In genomic region chr2:101002562-101003277, GRCh38 we compare ENCODE assay signal across 8 cellular contexts. TPM values are rescaled to one million over a fixed set of nuclear protein-coding genes. Genes with fewer than 3 reads are reported as not detected.
DNase-seq lines count a peak whose midpoint lies in the region; ATAC-seq and TF ChIP-seq lines count a peak whose summit lies in the region.

No MANE protein-coding gene starts in this region.

- H3K4me2 ChIP-seq in fibroblast of lung (ENCODE audit: extremely low read depth, insufficient read depth, low read length) (peak overlapping the region; percentile 59), parathyroid adenoma (ENCODE audit: low read length) (peak overlapping the region; percentile 92)

- H4K20me1 ChIP-seq in fibroblast of lung (ENCODE audit: control insufficient read depth, extremely low read depth, insufficient read depth, low read length): no peaks in the 10 kb centered on the region

- H3K36me3 Mint-ChIP-seq in T-helper 17 cell (ENCODE audit: low read depth): peaks cover 19% of the 10 kb centered on the region

- H3K4me1 ChIP-seq in heart left ventricle (peaks cover 4 to 31% (median 17%) of the 10 kb centered on the region in 12 donors), fibroblast of lung (ENCODE audit: control insufficient read depth, extremely low read depth, insufficient read depth, low read length) (peaks cover 12% of the 10 kb centered on the region), parathyroid adenoma (peaks cover 5% of the 10 kb centered on the region)

- H3K4me3 ChIP-seq in heart left ventricle: peak overlapping the region; percentile 54 to 99 (median 78)
- H3K4me3 ChIP-seq in fibroblast of lung (replicated peaks in 1 of 4; ENCODE audit: control extremely low read depth in 1 of 4, insufficient read depth in 1 of 4, low read depth in 3 of 4, low read length in 4 of 4): peak overlapping the region; percentile 83 to 98 (median 92)
- H3K4me3 ChIP-seq in parathyroid adenoma (ENCODE audit: low read depth, low read length): peak overlapping the region; percentile 95

- H3K9ac ChIP-seq in fibroblast of lung (ENCODE audit: insufficient read depth, low read length) (peak overlapping the region; percentile 93), parathyroid adenoma (peak overlapping the region; percentile 46)

- H3K9me3 ChIP-seq in heart left ventricle (no peaks in the 10 kb centered on the region), T-helper 17 cell (ENCODE audit: control insufficient read depth, low read length, poor library complexity, severe bottlenecking) (no peaks in the 10 kb centered on the region), fibroblast of lung (ENCODE audit: control insufficient read depth, insufficient read depth, low read depth, low read length) (no peaks in the 10 kb centered on the region), parathyroid adenoma (ENCODE audit: control insufficient read depth, low read length) (no peaks in the 10 kb centered on the region)

- no peak overlapping the region for H2AFZ ChIP-seq in fibroblast of lung (ENCODE audit: low read length)
- H2AFZ ChIP-seq in parathyroid adenoma: peak overlapping the region; percentile 99

- H3K79me2 ChIP-seq in fibroblast of lung (ENCODE audit: control insufficient read depth, insufficient read depth, low read length): peaks cover 37% of the 10 kb centered on the region
- no peaks in the 10 kb centered on the region for H3K79me2 ChIP-seq in parathyroid adenoma

- peak overlapping the region; percentile 99 for H3K4me3 Mint-ChIP-seq in T-helper 17 cell

- no peaks in the 10 kb centered on the region for H3K27me3 Mint-ChIP-seq in T-helper 17 cell

- WGBS in heart left ventricle, 4 donors: 1 to 3% (median 2%) methylated on average over 26 of the region's 26 CpGs

- H3K27ac ChIP-seq in heart left ventricle (peak overlapping the region; percentile 65 to 94 (median 84)), fibroblast of lung (ENCODE audit: insufficient read depth, low read length) (peak overlapping the region; percentile 89), parathyroid adenoma (peak overlapping the region; percentile 77)

- DNase-seq in heart left ventricle (no peak), Right ventricle myocardium superior (no peak), T-helper 17 cell (no peak), fibroblast of lung (ENCODE audit: low read depth in 2 of 2) (peak in 1 of 2 donors; percentile 14), Ammon's horn (ENCODE audit: low spot score) (no peak), NCI-H128 (lab: John Stamatoyannopoulos, UW; ENCODE audit: unreplicated experiment) (no peak)

- ATAC-seq in heart left ventricle (peak in 1 of 4 donors; percentile 6), Right ventricle myocardium superior (ENCODE audit: poor library complexity) (no peak), T-helper 17 cell (no peak), HG02610 (IDR thresholded peaks at IDR 0.05; ENCODE audit: unreplicated experiment) (no peak)

- TF ChIP-seq POLR2A in heart left ventricle (IDR thresholded peaks at IDR 0.05): no peak

- TF ChIP-seq CTCF in heart left ventricle (IDR thresholded peaks at IDR 0.05): no peak
- TF ChIP-seq CTCF in fibroblast of lung (conservative IDR thresholded peaks at IDR 0.05 in 1 of 2, IDR thresholded peaks at IDR 0.05 in 1 of 2; ENCODE audit: low read depth in 1 of 2, low read length in 2 of 2): no peak
- TF ChIP-seq CTCF in parathyroid adenoma (IDR thresholded peaks at IDR 0.05): no peak

- peak overlapping the region; percentile 97 for H3K27ac Mint-ChIP-seq in T-helper 17 cell

- H3K36me3 ChIP-seq in heart left ventricle (peaks cover 0 to 47% (median 43%) of the 10 kb centered on the region in 9 donors), fibroblast of lung (ENCODE audit: control insufficient read depth, insufficient read depth, low read length) (peaks cover 14% of the 10 kb centered on the region), parathyroid adenoma (ENCODE audit: control insufficient read depth, insufficient read depth, low read length) (no peaks in the 10 kb centered on the region)

- H3K27me3 ChIP-seq in heart left ventricle (no peaks in the 10 kb centered on the region), fibroblast of lung (ENCODE audit: control insufficient read depth, insufficient read depth, low read length) (no peaks in the 10 kb centered on the region), parathyroid adenoma (ENCODE audit: control insufficient read depth, insufficient read depth, low read length) (no peaks in the 10 kb centered on the region)

- H3K4me1 Mint-ChIP-seq in T-helper 17 cell: peaks cover 37% of the 10 kb centered on the region

- intact Hi-C loops in heart left ventricle (cut with DNase I) (no loop called here), Right ventricle myocardium superior (cut with DNase I) (no loop called here)

RNA-seq across cellular contexts. Expression of gene RPL31, which starts 0.6 kb away (rescaled TPM):
- total RNA-seq in heart left ventricle: 100 to 1,000 TPM; 383 to 838 (median 747) TPM
- polyA plus RNA-seq in heart left ventricle: 1,000 to 10,000 TPM; 3,477 to 3,831 TPM
- total RNA-seq in Right ventricle myocardium superior: 756 TPM
- 1,000 to 10,000 TPM; 1,930 to 1,963 TPM for total RNA-seq in T-helper 17 cell
- 1,159 and 1,348 TPM in 2 replicates for total RNA-seq in fibroblast of lung
- polyA plus RNA-seq in fibroblast of lung: 2,177 and 2,636 TPM in 2 replicates
- 2,504 and 3,434 TPM in 2 replicates for polyA plus RNA-seq in fibroblast of lung (2012)
- polyA minus RNA-seq in fibroblast of lung (ENCODE audit: low replicate concordance): 260 and 319 TPM in 2 replicates
